Comparison of ENCODE assay signal across 13 cellular contexts in genomic region chr6:30063315-30063714, GRCh38. TPM values are rescaled to one million over a fixed set of nuclear protein-coding genes. Genes with fewer than 3 reads are reported as not detected.
A peak's percentile ranks its signal among the peaks of the same experiment; 100 is the strongest.
DNase-seq lines count a peak whose midpoint lies in the region; ATAC-seq and TF ChIP-seq lines count a peak whose summit lies in the region.
"Had no signal": no experiment of that assay in that cellular context is flagged by ENCODE, and none has a peak within 500 bp of the region (broad histone marks: within the 10 kb centered on the region; RNA-seq: fewer than 3 reads in every experiment).

No MANE protein-coding gene starts in this region.

- H3K9me2 ChIP-seq in SU-DHL-6 (replicated peaks; ENCODE audit: insufficient read depth, low read length): no peaks in the 10 kb centered on the region

- peaks cover 55% of the 10 kb centered on the region for H3K4me1 Mint-ChIP-seq in activated naive CD4-positive, alpha-beta T cell treated with anti-CD3 and anti-CD28 coated beads, Interleukin-2, amount 50 U/mL, for 24 hours
- peaks cover 50% of the 10 kb centered on the region for H3K4me1 Mint-ChIP-seq in chondrocyte (ENCODE audit: low read depth)
- H3K4me1 Mint-ChIP-seq in stimulated activated memory B cell treated with anti-CD40 and anti-IgM and Interleukin-4, amounts not matched to agents 10 μg/mL and 1 μg/mL and 100 μg/mL, for 72 hours: peaks cover 49% of the 10 kb centered on the region

- DNase-seq in activated naive CD4-positive, alpha-beta T cell (lab: John Stamatoyannopoulos, UW): no peak
- DNase-seq in chondrocyte (ENCODE audit: low spot score): no peak
- no peak for DNase-seq in NCI-H1436 treated with DMSO at 0.1 percent for 48 hours (lab: John Stamatoyannopoulos, UW)
- DNase-seq: activated CD4-positive, alpha-beta T cell treated with anti-CD3 and anti-CD28 coated beads for 48 hours; lower lobe of right lung; NCI-H82; stimulated activated CD4-positive, alpha-beta T cell treated with anti-CD3 and anti-CD28 coated beads, Interleukin-4, amount 100 ng/mL, for 4 hours had no signal

- no peaks in the 10 kb centered on the region for H3K9me3 ChIP-seq in SU-DHL-6 (ENCODE audit: insufficient read depth, low read length)
- H3K9me3 ChIP-seq: lower lobe of right lung, neutrophil had no signal

- peak overlapping the region; percentile 3 for H3K4me3 ChIP-seq in SU-DHL-6 (ENCODE audit: insufficient read depth, low read length, poor library complexity, severe bottlenecking)
- H3K4me3 ChIP-seq: lower lobe of right lung had no signal

- peaks cover 40% of the 10 kb centered on the region for H3K79me2 ChIP-seq in SU-DHL-6 (ENCODE audit: insufficient read depth, low read length)

- H3K9me3 Mint-ChIP-seq in activated naive CD4-positive, alpha-beta T cell treated with anti-CD3 and anti-CD28 coated beads, Interleukin-2, amount 50 U/mL, for 24 hours: no peaks in the 10 kb centered on the region
- H3K9me3 Mint-ChIP-seq in chondrocyte (ENCODE audit: low read depth): no peaks in the 10 kb centered on the region
- no peaks in the 10 kb centered on the region for H3K9me3 Mint-ChIP-seq in stimulated activated memory B cell treated with anti-CD40 and anti-IgM and Interleukin-4, amounts not matched to agents 10 μg/mL and 1 μg/mL and 100 μg/mL, for 72 hours

- H3F3A ChIP-seq in SU-DHL-6 (ENCODE audit: insufficient read depth): peaks cover 29% of the 10 kb centered on the region

- no peaks in the 10 kb centered on the region for H3K27me3 ChIP-seq in SU-DHL-6 (ENCODE audit: low read length)
- H3K27me3 ChIP-seq: neutrophil had no signal

- H3K27ac ChIP-seq in SU-DHL-6 (ENCODE audit: low read depth, low read length): no peak overlapping the region
- H3K27ac ChIP-seq: lower lobe of right lung, neutrophil had no signal

- H3K4me2 ChIP-seq in SU-DHL-6 (ENCODE audit: low read depth, low read length, poor library complexity, severe bottlenecking): peak overlapping the region; percentile 77

- peak overlapping the region; percentile 83 for H3K4me3 Mint-ChIP-seq in activated naive CD4-positive, alpha-beta T cell treated with anti-CD3 and anti-CD28 coated beads, Interleukin-2, amount 50 U/mL, for 24 hours
- H3K4me3 Mint-ChIP-seq in chondrocyte (ENCODE audit: unreplicated experiment): peak overlapping the region; percentile 29
- no peak overlapping the region for H3K4me3 Mint-ChIP-seq in stimulated activated memory B cell treated with anti-CD40 and anti-IgM and Interleukin-4, amounts not matched to agents 10 μg/mL and 1 μg/mL and 100 μg/mL, for 72 hours

- no peak for TF ChIP-seq CTCF in SU-DHL-6 (IDR thresholded peaks at IDR 0.05; ENCODE audit: insufficient read depth, low read length, poor library complexity, severe bottlenecking)
- no peak for TF ChIP-seq CTCF in chondrocyte (IDR thresholded peaks at IDR 0.05)

- peak overlapping the region; percentile 7; the same call in 1 of the 2 replicates for H3K9ac ChIP-seq in SU-DHL-6 (ENCODE audit: low read length)

- H3K27me3 Mint-ChIP-seq in activated naive CD4-positive, alpha-beta T cell treated with anti-CD3 and anti-CD28 coated beads, Interleukin-2, amount 50 U/mL, for 24 hours: no peaks in the 10 kb centered on the region
- H3K27me3 Mint-ChIP-seq in chondrocyte (ENCODE audit: low read depth): peaks cover 3% of the 10 kb centered on the region
- no peaks in the 10 kb centered on the region for H3K27me3 Mint-ChIP-seq in stimulated activated memory B cell treated with anti-CD40 and anti-IgM and Interleukin-4, amounts not matched to agents 10 μg/mL and 1 μg/mL and 100 μg/mL, for 72 hours

- H3K36me3 Mint-ChIP-seq in activated naive CD4-positive, alpha-beta T cell treated with anti-CD3 and anti-CD28 coated beads, Interleukin-2, amount 50 U/mL, for 24 hours: peaks cover 22% of the 10 kb centered on the region
- H3K36me3 Mint-ChIP-seq in chondrocyte (ENCODE audit: low read depth): peaks cover 9% of the 10 kb centered on the region
- peaks cover 18% of the 10 kb centered on the region for H3K36me3 Mint-ChIP-seq in stimulated activated memory B cell treated with anti-CD40 and anti-IgM and Interleukin-4, amounts not matched to agents 10 μg/mL and 1 μg/mL and 100 μg/mL, for 72 hours

- H3K27ac Mint-ChIP-seq in activated naive CD4-positive, alpha-beta T cell treated with anti-CD3 and anti-CD28 coated beads, Interleukin-2, amount 50 U/mL, for 24 hours: peak overlapping the region; percentile 55
- peak overlapping the region; percentile 3 for H3K27ac Mint-ChIP-seq in chondrocyte (ENCODE audit: unreplicated experiment)
- H3K27ac Mint-ChIP-seq in stimulated activated memory B cell treated with anti-CD40 and anti-IgM and Interleukin-4, amounts not matched to agents 10 μg/mL and 1 μg/mL and 100 μg/mL, for 72 hours: peak overlapping the region; percentile 43

- H3K36me3 ChIP-seq in SU-DHL-6 (ENCODE audit: low read length): peaks cover 18% of the 10 kb centered on the region; the same call in 1 of the 2 replicates

- H2AFZ ChIP-seq in SU-DHL-6 (ENCODE audit: low read depth, low read length, severe bottlenecking): no peak overlapping the region

- no peaks in the 10 kb centered on the region for H4K20me1 ChIP-seq in SU-DHL-6 (ENCODE audit: low read depth, low read length)

- no peak for ATAC-seq in stimulated activated memory B cell treated with anti-CD40 and anti-IgM and Interleukin-4, amounts not matched to agents 10 μg/mL and 1 μg/mL and 100 μg/mL, for 72 hours
- ATAC-seq in GM21381 (IDR thresholded peaks at IDR 0.05; ENCODE audit: unreplicated experiment) (no peak), HG02588 (IDR thresholded peaks at IDR 0.05; ENCODE audit: unreplicated experiment) (no peak)
- ATAC-seq: lower lobe of right lung had no signal

RNA-seq across cellular contexts. Expression of gene POLR1H, which starts 2.2 kb away (rescaled TPM):
- 15.2 to 18.2 TPM (median 15.5 TPM) in 3 replicates for total RNA-seq in chondrocyte

RNA-seq across cellular contexts. Expression of gene PPP1R11, which starts 3.7 kb away (rescaled TPM):
- 45.0 to 49.7 TPM (median 47.1 TPM) in 3 replicates for total RNA-seq in chondrocyte

RNA-seq across cellular contexts. Expression of gene RNF39, which starts 12.3 kb away (rescaled TPM):
- not detected in 3 replicates for total RNA-seq in chondrocyte

RNA-seq across cellular contexts. Expression of gene TRIM31, which starts 49.6 kb away (rescaled TPM):
- not detected in 3 replicates for total RNA-seq in chondrocyte

Comparison
In these comparisons a context has a peak if more than half of its experiments do, and no peak if none do; other contexts are left out.
1. H3K27ac Mint-ChIP-seq: peak in every context shown above with its lines; median percentile 55 in activated naive CD4-positive, alpha-beta T cell treated with anti-CD3 and anti-CD28 coated beads, Interleukin-2, amount 50 U/mL, for 24 hours; 43 in stimulated activated memory B cell treated with anti-CD40 and anti-IgM and Interleukin-4, amounts not matched to agents 10 μg/mL and 1 μg/mL and 100 μg/mL, for 72 hours; 3 in chondrocyte.